In genomic region chr2:157596992-157597681, GRCh38 we compare ENCODE assay signal across 8 cellular contexts. TPM values are rescaled to one million over a fixed set of nuclear protein-coding genes. Genes with fewer than 3 reads are reported as not detected.
A peak's percentile ranks its signal among the peaks of the same experiment; 100 is the strongest.
DNase-seq lines count a peak whose midpoint lies in the region; ATAC-seq and TF ChIP-seq lines count a peak whose summit lies in the region.

No MANE protein-coding gene starts in this region.

- no peak overlapping the region for H3K4me3 ChIP-seq in endodermal cell (ENCODE audit: low read length)
- no peak overlapping the region for H3K4me3 ChIP-seq in MM.1S (ENCODE audit: low read length)

- peaks cover 10% of the 10 kb centered on the region for H3K4me1 Mint-ChIP-seq in activated CD8-positive, alpha-beta T cell treated with anti-CD3 and anti-CD28 coated beads for 36 hours (ENCODE audit: low read depth)
- H3K4me1 Mint-ChIP-seq in endodermal cell (no peaks in the 10 kb centered on the region), naive B cell (peaks cover 4 to 16% (median 13%) of the 10 kb centered on the region in 3 donors)
- peaks cover 5% of the 10 kb centered on the region for H3K4me1 Mint-ChIP-seq in stimulated activated naive CD8-positive, alpha-beta T cell treated with anti-CD3 and anti-CD28 coated beads, Interleukin-15, Interleukin-2, amounts not matched to agents 100 ng/mL and 50 ng/mL, for 24 hours (ENCODE audit: low read depth)

- no peak overlapping the region for H3K27ac ChIP-seq in endodermal cell (ENCODE audit: low read depth, low read length)
- H3K27ac ChIP-seq in MM.1S (ENCODE audit: low read length), result no peak overlapping the region

- peaks cover 11% of the 10 kb centered on the region for H3K27me3 Mint-ChIP-seq in activated CD8-positive, alpha-beta T cell treated with anti-CD3 and anti-CD28 coated beads for 36 hours
- peaks cover 28% of the 10 kb centered on the region for H3K27me3 Mint-ChIP-seq in endodermal cell (ENCODE audit: insufficient read depth)
- H3K27me3 Mint-ChIP-seq in naive B cell, result peaks cover 0 to 8% (median 0%) of the 10 kb centered on the region in 3 donors
- peaks cover 8% of the 10 kb centered on the region for H3K27me3 Mint-ChIP-seq in stimulated activated naive CD8-positive, alpha-beta T cell treated with anti-CD3 and anti-CD28 coated beads, Interleukin-15, Interleukin-2, amounts not matched to agents 100 ng/mL and 50 ng/mL, for 24 hours

- 31 to 36% methylated on average over 32 to 45 of the region's 45 CpGs for WGBS in endodermal cell (ENCODE audit: insufficient coverage in 1 of 2, insufficient read length in 1 of 2), 2 experiments

- no peak overlapping the region for H3K27ac Mint-ChIP-seq in activated CD8-positive, alpha-beta T cell treated with anti-CD3 and anti-CD28 coated beads for 36 hours
- no peak overlapping the region for H3K27ac Mint-ChIP-seq in endodermal cell
- peak overlapping the region in 1 of 6 donors; percentile 88 for H3K27ac Mint-ChIP-seq in naive B cell
- no peak overlapping the region for H3K27ac Mint-ChIP-seq in stimulated activated naive CD8-positive, alpha-beta T cell treated with anti-CD3 and anti-CD28 coated beads, Interleukin-15, Interleukin-2, amounts not matched to agents 100 ng/mL and 50 ng/mL, for 24 hours

- H3K4me3 Mint-ChIP-seq in activated CD8-positive, alpha-beta T cell treated with anti-CD3 and anti-CD28 coated beads for 36 hours, result peak overlapping the region; percentile 55
- H3K4me3 Mint-ChIP-seq in endodermal cell (peak overlapping the region; percentile 26), naive B cell (peak overlapping the region in 5 of 8 donors; percentile 24 to 72 (median 57))
- peak overlapping the region; percentile 58 for H3K4me3 Mint-ChIP-seq in stimulated activated naive CD8-positive, alpha-beta T cell treated with anti-CD3 and anti-CD28 coated beads, Interleukin-15, Interleukin-2, amounts not matched to agents 100 ng/mL and 50 ng/mL, for 24 hours

- no peak overlapping the region for H3K9ac ChIP-seq in endodermal cell (ENCODE audit: extremely low read depth, low read length, poor library complexity, severe bottlenecking)
- no peak overlapping the region for H3K9ac ChIP-seq in MM.1S (ENCODE audit: low read length)

- CTCF ChIA-PET in activated CD8-positive, alpha-beta T cell treated with anti-CD3 and anti-CD28 coated beads for 36 hours (lab: Charles Lee), result interaction anchor here (0.6 to 6.6 kb wide), 22 partner anchors 16 to 410 kb away, joined by 3 to 72 read pairs (median 5); partner anchors contain the start of genes ACVR1C and ERMN

- H3K27me3 ChIP-seq in endodermal cell (ENCODE audit: control insufficient read depth, insufficient read depth, low read length, poor library complexity, severe bottlenecking) (peaks cover 18% of the 10 kb centered on the region), MM.1S (replicated peaks; ENCODE audit: insufficient read depth, low read length) (no peaks in the 10 kb centered on the region)

- no peaks in the 10 kb centered on the region for H3K79me2 ChIP-seq in MM.1S (ENCODE audit: low read length)

- ATAC-seq in HG03565 (IDR thresholded peaks at IDR 0.05; ENCODE audit: unreplicated experiment), result peak; percentile 42
- ATAC-seq in activated CD8-positive, alpha-beta T cell treated with anti-CD3 and anti-CD28 coated beads for 36 hours, result peak; percentile 90
- ATAC-seq in naive B cell (ENCODE audit: low read depth in 2 of 2), result peak; percentile 75 to 90

- no peaks in the 10 kb centered on the region for H3K4me1 ChIP-seq in endodermal cell (ENCODE audit: control insufficient read depth, insufficient read depth, low read length)
- no peaks in the 10 kb centered on the region for H3K4me1 ChIP-seq in MM.1S (ENCODE audit: low read length)

- no peak overlapping the region for H2AFZ ChIP-seq in MM.1S (ENCODE audit: low read length)

- intact Hi-C loops in activated CD8-positive, alpha-beta T cell treated with anti-CD3 and anti-CD28 coated beads for 36 hours (cut with micrococcal nuclease), result loop anchor here (5.0 kb wide), 1 partner anchor 295 kb away; no protein-coding TSS in a partner anchor

- no peaks in the 10 kb centered on the region for H3K36me3 Mint-ChIP-seq in activated CD8-positive, alpha-beta T cell treated with anti-CD3 and anti-CD28 coated beads for 36 hours (ENCODE audit: low read depth)
- H3K36me3 Mint-ChIP-seq in endodermal cell (ENCODE audit: low read depth) (no peaks in the 10 kb centered on the region), naive B cell (no peaks in the 10 kb centered on the region)
- H3K36me3 Mint-ChIP-seq in stimulated activated naive CD8-positive, alpha-beta T cell treated with anti-CD3 and anti-CD28 coated beads, Interleukin-15, Interleukin-2, amounts not matched to agents 100 ng/mL and 50 ng/mL, for 24 hours (ENCODE audit: low read depth), result no peaks in the 10 kb centered on the region

- in situ Hi-C loops in GM13977 (cut with MboI; ENCODE audit: low pct_unique_long_range_greater_than_20kb, low sequenced_read_pairs, unreplicated experiment), result loop anchor here (10.0 kb wide), 1 partner anchor 292 kb away; no protein-coding TSS in a partner anchor

- no peaks in the 10 kb centered on the region for H3K36me3 ChIP-seq in endodermal cell (ENCODE audit: control insufficient read depth, insufficient read depth, low read length)
- H3K36me3 ChIP-seq in MM.1S (replicated peaks; ENCODE audit: insufficient read depth, low read length), result no peaks in the 10 kb centered on the region

- no peaks in the 10 kb centered on the region for H3K9me2 ChIP-seq in MM.1S (replicated peaks; ENCODE audit: insufficient read depth, low read length)

- no peaks in the 10 kb centered on the region for H3K9me3 Mint-ChIP-seq in activated CD8-positive, alpha-beta T cell treated with anti-CD3 and anti-CD28 coated beads for 36 hours
- H3K9me3 Mint-ChIP-seq in endodermal cell, result no peaks in the 10 kb centered on the region
- H3K9me3 Mint-ChIP-seq in naive B cell, result no peaks in the 10 kb centered on the region
- no peaks in the 10 kb centered on the region for H3K9me3 Mint-ChIP-seq in stimulated activated naive CD8-positive, alpha-beta T cell treated with anti-CD3 and anti-CD28 coated beads, Interleukin-15, Interleukin-2, amounts not matched to agents 100 ng/mL and 50 ng/mL, for 24 hours

- H3K9me3 ChIP-seq in endodermal cell (ENCODE audit: control insufficient read depth, low read length) (no peaks in the 10 kb centered on the region), MM.1S (replicated peaks; ENCODE audit: insufficient read depth, low read length) (no peaks in the 10 kb centered on the region)

- H4K20me1 ChIP-seq in MM.1S (ENCODE audit: insufficient read depth, low read length), result no peaks in the 10 kb centered on the region

- no peak overlapping the region for H3K4me2 ChIP-seq in MM.1S (ENCODE audit: low read depth, low read length)

- no peaks in the 10 kb centered on the region for H3F3A ChIP-seq in MM.1S (ENCODE audit: insufficient read depth, low read length)

- POLR2A ChIA-PET in activated CD8-positive, alpha-beta T cell treated with anti-CD3 and anti-CD28 coated beads for 36 hours (lab: Charles Lee), result interaction anchor here (0.5 to 1.1 kb wide), 3 partner anchors 14 to 105 kb away, joined by 3 to 4 read pairs (median 3); no protein-coding TSS in a partner anchor

- TF ChIP-seq CTCF in GM13977 (IDR thresholded peaks at IDR 0.05; ENCODE audit: extremely low read depth, insufficient read depth, missing control alignments) (peak; percentile 65), endodermal cell (conservative IDR thresholded peaks at IDR 0.05) (peak; percentile 86), MM.1S (IDR thresholded peaks at IDR 0.05; ENCODE audit: low read length) (no peak)
- TF ChIP-seq CTCF in activated CD8-positive, alpha-beta T cell treated with anti-CD3 and anti-CD28 coated beads for 36 hours (IDR thresholded peaks at IDR 0.05), result peak; percentile 71

- DNase-seq in GM13977 (ENCODE audit: low spot score) (peak; percentile 45), endodermal cell (peak; percentile 88), naive B cell (peak; percentile 39), MM.1S (no peak), GM19240 (ENCODE audit: insufficient read length, low spot score) (no peak)
- peak; percentile 71 for DNase-seq in activated CD8-positive, alpha-beta T cell treated with anti-CD3 and anti-CD28 coated beads for 36 hours

RNA-seq across cellular contexts. Expression of gene ACVR1C, which starts 31.5 kb away (rescaled TPM):
- 1 to 10 TPM; 1.7 to 2.2 TPM for total RNA-seq in activated CD8-positive, alpha-beta T cell treated with anti-CD3 and anti-CD28 coated beads for 36 hours
- under 1 TPM; 0.59 to 0.69 TPM for total RNA-seq in endodermal cell
- 0.50 TPM for polyA plus RNA-seq in endodermal cell (2013, experiment 1 of 2)
- polyA plus RNA-seq in endodermal cell (2013, experiment 2 of 2), result 0.66 TPM
- not detected for polyA plus RNA-seq in naive B cell (ENCODE audit: low read depth in 6 of 6)

Comparison
In these comparisons a context has a peak if more than half of its experiments do, and no peak if none do; other contexts are left out.
1. DNase-seq: peak in GM13977 (single experiment), activated CD8-positive, alpha-beta T cell treated with anti-CD3 and anti-CD28 coated beads for 36 hours (single experiment), endodermal cell (single experiment) and naive B cell (single experiment); none in MM.1S (single experiment) and GM19240 (single experiment).
2. Peak in every context shown above with its lines, with median percentiles within 50 percentile points of each other: ATAC-seq and H3K4me3 Mint-ChIP-seq.